Comparison of ENCODE assay signal across 8 cellular contexts in genomic region chr7:98251844-98252639, GRCh38. TPM values are rescaled to one million over a fixed set of nuclear protein-coding genes. Genes with fewer than 3 reads are reported as not detected.
DNase-seq lines count a peak whose midpoint lies in the region; ATAC-seq, FAIRE-seq and TF ChIP-seq lines count a peak whose summit lies in the region.

A gene with protein sequence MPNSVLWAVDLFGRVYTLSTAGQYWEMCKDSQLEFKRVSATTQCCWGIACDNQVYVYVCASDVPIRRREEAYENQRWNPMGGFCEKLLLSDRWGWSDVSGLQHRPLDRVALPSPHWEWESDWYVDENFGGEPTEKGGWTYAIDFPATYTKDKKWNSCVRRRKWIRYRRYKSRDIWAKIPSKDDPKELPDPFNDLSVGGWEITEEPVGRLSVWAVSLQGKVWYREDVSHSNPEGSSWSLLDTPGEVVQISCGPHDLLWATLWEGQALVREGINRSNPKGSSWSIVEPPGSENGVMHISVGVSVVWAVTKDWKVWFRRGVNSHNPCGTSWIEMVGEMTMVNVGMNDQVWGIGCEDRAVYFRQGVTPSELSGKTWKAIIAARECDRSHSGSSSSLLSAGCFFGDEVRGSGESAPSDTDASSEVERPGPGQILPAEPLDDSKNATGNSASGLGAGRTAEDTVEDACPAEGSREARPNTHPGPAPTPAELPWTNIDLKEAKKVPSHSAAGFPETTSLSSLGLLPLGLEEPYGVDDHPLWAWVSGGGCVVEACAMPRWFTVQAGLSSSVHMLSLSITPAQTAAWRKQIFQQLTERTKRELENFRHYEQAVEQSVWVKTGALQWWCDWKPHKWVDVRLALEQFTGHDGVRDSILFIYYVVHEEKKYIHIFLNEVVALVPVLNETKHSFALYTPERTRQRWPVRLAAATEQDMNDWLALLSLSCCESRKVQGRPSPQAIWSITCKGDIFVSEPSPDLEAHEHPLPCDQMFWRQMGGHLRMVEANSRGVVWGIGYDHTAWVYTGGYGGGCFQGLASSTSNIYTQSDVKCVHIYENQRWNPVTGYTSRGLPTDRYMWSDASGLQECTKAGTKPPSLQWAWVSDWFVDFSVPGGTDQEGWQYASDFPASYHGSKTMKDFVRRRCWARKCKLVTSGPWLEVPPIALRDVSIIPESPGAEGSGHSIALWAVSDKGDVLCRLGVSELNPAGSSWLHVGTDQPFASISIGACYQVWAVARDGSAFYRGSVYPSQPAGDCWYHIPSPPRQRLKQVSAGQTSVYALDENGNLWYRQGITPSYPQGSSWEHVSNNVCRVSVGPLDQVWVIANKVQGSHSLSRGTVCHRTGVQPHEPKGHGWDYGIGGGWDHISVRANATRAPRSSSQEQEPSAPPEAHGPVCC (minus strand): TSS chr7:98252232. CDS start chr7:98246146, 6,086 bp downstream.

- no peaks in the 10 kb centered on the region for H3K9me3 ChIP-seq in OCI-LY1 (ENCODE audit: low read length)
- no peaks in the 10 kb centered on the region for H3K9me3 ChIP-seq in mononuclear cell (ENCODE audit: low read depth, low read length)

- peak within 1 kb of the TSS; percentile 85 for H3K27ac ChIP-seq in OCI-LY1 (ENCODE audit: low read depth, low read length, poor library complexity, severe bottlenecking)

- H3K4me1 ChIP-seq in OCI-LY1 (ENCODE audit: insufficient read depth, low read length, severe bottlenecking) = peaks cover 27% of the 10 kb centered on the region
- peaks cover 63% of the 10 kb centered on the region for H3K4me1 ChIP-seq in mononuclear cell (ENCODE audit: insufficient read depth, low read length)

- peak; percentile 95 for ATAC-seq in GM21526 (IDR thresholded peaks at IDR 0.05; ENCODE audit: low FRiP score, unreplicated experiment)

- no peak for TF ChIP-seq CTCF in D721Med (IDR thresholded peaks at IDR 0.05; ENCODE audit: insufficient read depth, missing control alignments)
- no peak for TF ChIP-seq CTCF in OCI-LY1 (IDR thresholded peaks at IDR 0.05; ENCODE audit: low read length)
- peak; percentile 19 for TF ChIP-seq CTCF in epithelial cell of esophagus (IDR thresholded peaks at IDR 0.05; ENCODE audit: insufficient read depth, low read depth, low read length, missing control alignments)

- no peaks in the 10 kb centered on the region for H3F3A ChIP-seq in OCI-LY1 (ENCODE audit: insufficient read depth, low read length)

- peaks cover 14% of the 10 kb centered on the region; the same call in 1 of the 2 replicates for H3K36me3 ChIP-seq in OCI-LY1 (ENCODE audit: insufficient read depth, low read length)

- H3K9ac ChIP-seq in OCI-LY1 (ENCODE audit: low read length) = peak within 1 kb of the TSS; percentile 76

- FAIRE-seq in D721Med (lab: Jason Lieb, UNC) = no peak

- H3K79me2 ChIP-seq in OCI-LY1 (ENCODE audit: insufficient read depth, low read length) = peaks cover 6% of the 10 kb centered on the region

- no peaks in the 10 kb centered on the region for H3K9me2 ChIP-seq in OCI-LY1 (ENCODE audit: low read depth, low read length)

- no peaks in the 10 kb centered on the region for H3K27me3 ChIP-seq in OCI-LY1 (ENCODE audit: insufficient read depth, low read length)
- no peaks in the 10 kb centered on the region for H3K27me3 ChIP-seq in mononuclear cell (ENCODE audit: insufficient read depth, low read length)

- DNase-seq in D721Med (ENCODE audit: insufficient read length, low spot score) = peak; percentile 100
- DNase-seq in HuH-7 (ENCODE audit: low spot score) = peak; percentile 100
- peak; percentile 92 for DNase-seq in activated CD8-positive, alpha-beta memory T cell treated with anti-CD3 and anti-CD28 coated beads, Interleukin-2, amount 50 U/mL, for 48 hours
- DNase-seq in epithelial cell of esophagus (ENCODE audit: low read depth) = peak; percentile 91
- peak; percentile 59 to 70 for DNase-seq in stimulated activated CD8-positive, alpha-beta memory T cell treated with anti-CD3 and anti-CD28 coated beads, Interleukin-4, amount 100 ng/mL, for 1 hour (ENCODE audit: low read depth in 2 of 2, low spot score in 1 of 2)

- H4K20me1 ChIP-seq in OCI-LY1 (ENCODE audit: insufficient read depth, low read length) = no peaks in the 10 kb centered on the region

- H2AFZ ChIP-seq in OCI-LY1 (ENCODE audit: low read length) = no peak within 1 kb of the TSS

- H3K4me2 ChIP-seq in OCI-LY1 (ENCODE audit: low read length) = peak within 1 kb of the TSS; percentile 93

- H3K4me3 ChIP-seq in OCI-LY1 (ENCODE audit: low read depth, low read length, poor library complexity, severe bottlenecking) (peak within 1 kb of the TSS; percentile 83), epithelial cell of esophagus (ENCODE audit: low read length) (peak within 1 kb of the TSS; percentile 74), mononuclear cell (ENCODE audit: low read length) (peak within 1 kb of the TSS; percentile 78)

RNA-seq across cellular contexts. Expression of the gene that starts here (rescaled TPM):
- total RNA-seq in mononuclear cell = 29.8 TPM

Comparison
In these comparisons a context has a peak if more than half of its experiments do, and no peak if none do; other contexts are left out.
1. Peak in every context shown above with its lines: DNase-seq, ATAC-seq, H3K4me3 ChIP-seq and H3K27ac ChIP-seq.